In the genomic region with DNA sequence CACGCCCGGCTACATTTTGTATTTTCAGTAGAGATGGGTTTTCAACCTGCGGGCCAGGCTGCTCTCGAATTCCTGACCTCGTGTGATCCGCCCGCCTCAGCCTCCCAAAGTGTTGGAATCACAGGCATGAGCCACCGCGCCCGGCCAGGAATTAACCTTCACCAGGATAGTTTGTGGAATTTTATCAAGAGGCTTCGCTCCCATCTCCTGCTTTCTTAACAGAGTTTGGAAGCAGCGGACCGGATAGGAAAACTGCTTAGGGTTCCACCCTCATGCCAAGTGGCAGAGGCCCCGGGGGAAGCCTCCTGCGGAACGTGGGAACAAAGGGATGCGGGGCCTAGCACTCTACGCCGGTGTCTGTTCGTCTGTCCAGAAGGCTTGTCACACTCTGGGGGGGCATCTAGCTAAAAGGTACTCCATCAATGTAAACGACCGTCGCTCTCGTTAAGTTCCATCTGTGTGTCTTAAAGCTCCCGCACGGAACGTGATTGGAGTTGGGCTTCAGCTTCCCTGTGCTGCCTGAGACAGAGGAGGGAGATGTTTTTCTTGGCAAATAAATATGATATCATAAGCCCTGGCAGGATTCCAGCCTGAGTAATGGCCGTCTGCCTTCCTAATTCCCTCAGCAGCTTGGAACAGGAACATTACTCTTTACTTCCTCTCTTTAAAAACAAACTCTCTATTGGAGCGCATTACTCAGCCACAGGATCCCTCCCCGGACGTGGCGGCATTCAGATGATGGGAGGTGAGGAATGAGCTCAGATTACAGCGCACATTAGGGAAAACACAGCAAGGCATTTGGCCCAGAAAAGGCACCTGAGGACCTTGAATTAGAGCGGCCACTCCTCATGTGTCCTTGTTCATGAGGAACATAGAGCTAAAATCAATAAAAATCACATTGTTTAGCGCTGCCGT, we compare ENCODE assay signal across 9 cellular contexts.
DNase-seq lines count a peak whose midpoint lies in the region; ATAC-seq and TF ChIP-seq lines count a peak whose summit lies in the region.
"Had no signal": no experiment of that assay in that cellular context is flagged by ENCODE, and none has a peak within 500 bp of the region (broad histone marks: within the 10 kb centered on the region; RNA-seq: fewer than 3 reads in every experiment).

No MANE protein-coding gene starts in this region.

- no peaks in the 10 kb centered on the region for H3K9me3 Mint-ChIP-seq in stimulated activated memory B cell treated with anti-CD40 and anti-IgM and Interleukin-4, amounts not matched to agents 10 μg/mL and 1 μg/mL and 100 μg/mL, for 72 hours
- H3K9me3 Mint-ChIP-seq: activated B cell treated with CpG ODN at 0.5 μM for 24 hours had no signal

- ATAC-seq in psoas muscle: peak in 3 of 4 donors; percentile 67 to 78 (median 77)
- no peak for ATAC-seq in stimulated activated memory B cell treated with anti-CD40 and anti-IgM and Interleukin-4, amounts not matched to agents 10 μg/mL and 1 μg/mL and 100 μg/mL, for 72 hours
- no peak for ATAC-seq in GM21717 (IDR thresholded peaks at IDR 0.05; ENCODE audit: unreplicated experiment)
- ATAC-seq in HG02571 (IDR thresholded peaks at IDR 0.05; ENCODE audit: unreplicated experiment): no peak

- H3K9ac ChIP-seq in HUES6 (ENCODE audit: low read length): no peak overlapping the region

- peak; percentile 85 for DNase-seq in RPMI7951 (ENCODE audit: low read depth)
- DNase-seq in fibroblast of the conjunctiva (ENCODE audit: low read depth): peak; percentile 83
- peak; percentile 58 to 66 for DNase-seq in psoas muscle
- DNase-seq: activated B cell treated with CpG ODN at 0.5 μM for 24 hours had no signal

- peak overlapping the region; percentile 26; the same call in 1 of the 2 replicates for H3K27ac ChIP-seq in 22Rv1
- H3K27ac ChIP-seq in HUES6 (ENCODE audit: low read depth, low read length): 0 out of 2 replicates have a peak overlapping the region, but pooled peaks have one; percentile 6
- H3K27ac ChIP-seq in psoas muscle: no peak overlapping the region

- intact Hi-C loops in psoas muscle (cut with DNase I): no loop called here

- no peaks in the 10 kb centered on the region for H3K27me3 ChIP-seq in HUES6 (ENCODE audit: control insufficient read depth, insufficient read depth, low read length)
- peaks cover 0 to 11% (median 0%) of the 10 kb centered on the region in 3 donors for H3K27me3 ChIP-seq in psoas muscle (ENCODE audit: insufficient read depth in 3 of 3, low read length in 2 of 3)

- H3K4me1 ChIP-seq in HUES6 (ENCODE audit: control insufficient read depth, insufficient read depth, low read length): peaks cover 43% of the 10 kb centered on the region
- no peaks in the 10 kb centered on the region for H3K4me1 ChIP-seq in psoas muscle

- H3K36me3 ChIP-seq in HUES6 (ENCODE audit: control insufficient read depth, insufficient read depth, low read length) (no peaks in the 10 kb centered on the region), psoas muscle (ENCODE audit: insufficient read depth in 1 of 2, low read depth in 1 of 2) (no peaks in the 10 kb centered on the region)

- no peaks in the 10 kb centered on the region for H3K4me1 Mint-ChIP-seq in stimulated activated memory B cell treated with anti-CD40 and anti-IgM and Interleukin-4, amounts not matched to agents 10 μg/mL and 1 μg/mL and 100 μg/mL, for 72 hours
- H3K4me1 Mint-ChIP-seq: activated B cell treated with CpG ODN at 0.5 μM for 24 hours had no signal

- peak overlapping the region; percentile 15; the same call in 1 of the 2 replicates for H3K4me3 ChIP-seq in HUES6 (ENCODE audit: low read depth, low read length)
- peak overlapping the region; percentile 35 for H3K4me3 ChIP-seq in psoas muscle

- TF ChIP-seq CTCF in 22Rv1 (IDR thresholded peaks at IDR 0.05) (no peak), psoas muscle (IDR thresholded peaks at IDR 0.05) (no peak)

- no peaks in the 10 kb centered on the region for H3K27me3 Mint-ChIP-seq in stimulated activated memory B cell treated with anti-CD40 and anti-IgM and Interleukin-4, amounts not matched to agents 10 μg/mL and 1 μg/mL and 100 μg/mL, for 72 hours
- H3K27me3 Mint-ChIP-seq: activated B cell treated with CpG ODN at 0.5 μM for 24 hours had no signal

- H3K9me3 ChIP-seq in HUES6 (ENCODE audit: control insufficient read depth, insufficient read depth, low read depth, low read length) (no peaks in the 10 kb centered on the region), psoas muscle (no peaks in the 10 kb centered on the region)

- H3K36me3 Mint-ChIP-seq in stimulated activated memory B cell treated with anti-CD40 and anti-IgM and Interleukin-4, amounts not matched to agents 10 μg/mL and 1 μg/mL and 100 μg/mL, for 72 hours: no peaks in the 10 kb centered on the region

- 20 to 26% (median 25%) methylated on average over 36 of the region's 36 CpGs for WGBS in psoas muscle, 3 donors

- no peak overlapping the region for H3K27ac Mint-ChIP-seq in stimulated activated memory B cell treated with anti-CD40 and anti-IgM and Interleukin-4, amounts not matched to agents 10 μg/mL and 1 μg/mL and 100 μg/mL, for 72 hours
- H3K27ac Mint-ChIP-seq: activated B cell treated with CpG ODN at 0.5 μM for 24 hours had no signal

- H3K4me3 Mint-ChIP-seq in stimulated activated memory B cell treated with anti-CD40 and anti-IgM and Interleukin-4, amounts not matched to agents 10 μg/mL and 1 μg/mL and 100 μg/mL, for 72 hours: no peak overlapping the region
- H3K4me3 Mint-ChIP-seq: activated B cell treated with CpG ODN at 0.5 μM for 24 hours had no signal

Comparison
In these comparisons a context has a peak if more than half of its experiments do, and no peak if none do; other contexts are left out.
1. ATAC-seq: peak in psoas muscle (3 of 4); none in stimulated activated memory B cell treated with anti-CD40 and anti-IgM and Interleukin-4, amounts not matched to agents 10 μg/mL and 1 μg/mL and 100 μg/mL, for 72 hours (single experiment), GM21717 (single experiment) and HG02571 (single experiment).
2. Peak in every context shown above with its lines, with median percentiles within 50 percentile points of each other: DNase-seq.